In the genomic region with DNA sequence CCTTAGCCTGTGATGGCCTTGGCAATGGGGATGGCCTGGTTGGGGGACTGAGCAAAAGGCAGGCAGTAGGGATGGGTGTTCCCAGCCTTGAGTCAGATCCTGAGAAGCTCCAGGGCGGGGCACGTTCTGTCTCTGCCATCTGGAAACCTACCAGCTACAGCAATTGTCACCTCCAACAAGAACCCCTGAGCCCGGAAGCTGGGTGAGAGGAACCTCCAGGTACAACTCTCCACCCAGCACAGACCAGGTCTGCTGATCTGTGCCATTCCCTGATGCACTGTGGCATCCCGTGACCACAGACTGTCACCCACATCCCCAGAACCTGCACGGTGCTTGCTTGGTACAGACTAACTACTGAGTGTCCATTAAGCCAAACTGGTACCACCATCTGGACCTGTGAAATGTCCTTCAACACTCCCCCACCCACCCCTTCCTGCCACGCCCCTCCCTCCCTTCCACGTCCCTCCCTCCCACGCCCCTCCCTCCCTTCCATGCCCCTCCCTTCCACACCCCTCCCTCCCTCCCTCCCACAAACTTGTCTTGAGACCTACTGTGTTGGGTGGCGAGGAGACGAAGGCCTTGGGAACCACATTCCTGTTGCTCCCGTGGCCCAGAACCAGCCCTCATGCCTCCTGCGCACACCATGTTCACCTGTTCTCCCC, we compare ENCODE assay signal across 30 cellular contexts. TPM values are rescaled to one million over a fixed set of nuclear protein-coding genes. Genes with fewer than 3 reads are reported as not detected.
DNase-seq lines count a peak whose midpoint lies in the region; ATAC-seq, FAIRE-seq and TF ChIP-seq lines count a peak whose summit lies in the region.
"Had no signal": no experiment of that assay in that cellular context is flagged by ENCODE, and none has a peak within 500 bp of the region (broad histone marks: within the 10 kb centered on the region; RNA-seq: fewer than 3 reads in every experiment).

No MANE protein-coding gene starts in this region.

- TF ChIP-seq CTCF in right atrium auricular region (IDR thresholded peaks at IDR 0.05): no peak
- TF ChIP-seq CTCF in dorsolateral prefrontal cortex (IDR thresholded peaks at IDR 0.05 in 54 of 56, conservative IDR thresholded peaks at IDR 0.05 in 2 of 56; ENCODE audit: low read depth in 1 of 56, partially characterized antibody in 56 of 56): no peak

- ATAC-seq in left ventricle myocardium superior (peak; percentile 35), left colon (peak; percentile 64)
- ATAC-seq: Right ventricle myocardium inferior, WTC11 had no signal

- no peaks in the 10 kb centered on the region for H3K9me3 ChIP-seq in right atrium auricular region
- H3K9me3 ChIP-seq: BLaER1 treated with 17β-estradiol and CSF1 and Interleukin-3, amounts not matched to agents 10 nM and 100 nM; MG63; prostate gland had no signal

- H3K27me3 ChIP-seq in right atrium auricular region: no peaks in the 10 kb centered on the region
- no peaks in the 10 kb centered on the region for H3K27me3 ChIP-seq in dorsolateral prefrontal cortex
- H3K27me3 ChIP-seq: BLaER1 treated with 17β-estradiol and CSF1 and Interleukin-3, amounts not matched to agents 10 nM and 100 nM; MG63 had no signal

- H3K36me3 ChIP-seq in right atrium auricular region: no peaks in the 10 kb centered on the region
- H3K36me3 ChIP-seq: MG63, prostate gland had no signal

- H3K4me3 ChIP-seq in right atrium auricular region: no peak overlapping the region
- no peak overlapping the region for H3K4me3 ChIP-seq in dorsolateral prefrontal cortex
- H3K4me3 ChIP-seq: BLaER1 treated with 17β-estradiol and CSF1 and Interleukin-3, amounts not matched to agents 10 nM and 100 nM; MG63; prostate gland had no signal

- DNase-seq in left ventricle myocardium superior (no peak), right atrium auricular region (ENCODE audit: low spot score) (no peak), SW480 (ENCODE audit: low spot score) (peak; percentile 75), left colon (peak; percentile 44 to 69), urothelium cell line (ENCODE audit: low spot score) (no peak), middle frontal gyrus (ENCODE audit: extremely low spot score, low spot score) (no peak), dorsolateral prefrontal cortex (no peak), AG08396 (ENCODE audit: low spot score) (no peak)
- DNase-seq: activated CD4-positive, alpha-beta T cell treated with anti-CD3 and anti-CD28 coated beads, Interleukin-2, amount 50 U/mL, for 48 hours; activated CD8-positive, alpha-beta memory T cell treated with anti-CD3 and anti-CD28 coated beads, Interleukin-2, amount 50 U/mL, for 48 hours; activated naive CD8-positive, alpha-beta T cell treated with anti-CD3 and anti-CD28 coated beads, Interleukin-2, amount 10 ng/mL, durations not matched to agents 7 days and 5 days; Calu3; effector CD8-positive, alpha-beta T cell; GOT3; head of caudate nucleus; left cardiac atrium; MG63; NCI-H1417 treated with DMSO at 0.1 percent for 48 hours; NCI-H524; stimulated activated CD4-positive, alpha-beta T cell treated with anti-CD3 and anti-CD28 coated beads, Interleukin-2, amount 100 ng/mL, for 48 hours; T1000; trophoblast cell had no signal

- intact Hi-C loops in left ventricle myocardium superior (cut with micrococcal nuclease) (no loop called here), left colon (cut with DNase I, micrococcal nuclease) (no loop called here), dorsolateral prefrontal cortex (cut with DNase I) (no loop called here)

- H3K27ac ChIP-seq in right atrium auricular region: no peak overlapping the region
- no peak overlapping the region for H3K27ac ChIP-seq in dorsolateral prefrontal cortex
- H3K27ac ChIP-seq: BLaER1 treated with 17β-estradiol and CSF1 and Interleukin-3, amounts not matched to agents 10 nM and 100 nM; prostate gland had no signal

- FAIRE-seq in urothelium cell line (lab: Jason Lieb, UNC): peak; percentile 20
- FAIRE-seq: A204.1 had no signal

- H3K4me1 ChIP-seq in right atrium auricular region: peaks cover 0 to 8% of the 10 kb centered on the region in 2 donors
- H3K4me1 ChIP-seq: prostate gland had no signal

RNA-seq across cellular contexts. Expression of gene MYO15B, which starts 16.6 kb away (rescaled TPM):
- total RNA-seq in left ventricle myocardium superior: 48.2 TPM
- total RNA-seq in right atrium auricular region: 10 to 100 TPM; 29.3 to 34.3 TPM
- 100 to 1,000 TPM; 575 to 676 TPM for total RNA-seq in left colon
- 100 to 1,000 TPM in 71 of 120 experiments, 10 to 100 TPM in 49; 51.8 to 266 (median 108) TPM for total RNA-seq in dorsolateral prefrontal cortex

RNA-seq across cellular contexts. Expression of gene SMIM5, which starts 29.1 kb away (rescaled TPM):
- total RNA-seq in left ventricle myocardium superior (15.8 TPM), right atrium auricular region (10 to 100 TPM in 1 of 2 donors, 1 to 10 TPM in 1; 6.4 to 12.0 TPM), left colon (10 to 100 TPM; 15.4 to 28.3 TPM), dorsolateral prefrontal cortex (10 to 100 TPM in 18 of 120 experiments, 1 to 10 TPM in 101, under 1 TPM in 1; 0.95 to 34.0 (median 5.6) TPM)
- total RNA-seq: chondrocyte, Daoy, neural crest cell, WTC11 had no signal

Comparison
In these comparisons a context has a peak if more than half of its experiments do, and no peak if none do; other contexts are left out.
1. DNase-seq: peak in SW480 (single experiment) and left colon (2 of 2); none in left ventricle myocardium superior (single experiment), right atrium auricular region (single experiment), urothelium cell line (single experiment), middle frontal gyrus (single experiment), dorsolateral prefrontal cortex (0 of 10) and AG08396 (single experiment).